Comparison of ENCODE assay signal across 13 cellular contexts in genomic region chr3:40313975-40314860, GRCh38. TPM values are rescaled to one million over a fixed set of nuclear protein-coding genes. Genes with fewer than 3 reads are reported as not detected.
A peak's percentile ranks its signal among the peaks of the same experiment; 100 is the strongest.
DNase-seq lines count a peak whose midpoint lies in the region; ATAC-seq and TF ChIP-seq lines count a peak whose summit lies in the region.
"Had no signal": no experiment of that assay in that cellular context is flagged by ENCODE, and none has a peak within 500 bp of the region (broad histone marks: within the 10 kb centered on the region; RNA-seq: fewer than 3 reads in every experiment).

No MANE protein-coding gene starts in this region.

- ATAC-seq in GM19328 (IDR thresholded peaks at IDR 0.05; ENCODE audit: unreplicated experiment) = no peak

- CTCF ChIA-PET in activated naive CD4-positive, alpha-beta T cell treated with anti-CD3 and anti-CD28 coated beads, Interleukin-2, amount 10 ng/mL, durations not matched to agents 7 days and 5 days (lab: Charles Lee) = interaction anchor here (0.7 to 8.3 kb wide), 4 partner anchors 13 to 123 kb away, joined by 3 to 90 read pairs (median 3); no protein-coding TSS in a partner anchor

- peak overlapping the region; percentile 11 to 24 for H3K27ac ChIP-seq in coronary artery
- peak overlapping the region in 1 of 2 donors; percentile 26 for H3K27ac ChIP-seq in uterus

- no peak overlapping the region for H3K27ac Mint-ChIP-seq in activated naive CD4-positive, alpha-beta T cell treated with anti-CD3 and anti-CD28 coated beads, Interleukin-2, amount 10 ng/mL, durations not matched to agents 7 days and 5 days

- H3K4me1 ChIP-seq in uterus = no peaks in the 10 kb centered on the region

- TF ChIP-seq POLR2A in GM15510 (IDR thresholded peaks at IDR 0.05; ENCODE audit: borderline replicate concordance, extremely low read depth, insufficient read length) = peak; percentile 3
- no peak for TF ChIP-seq POLR2A in uterus (IDR thresholded peaks at IDR 0.05)

- DNase-seq in Ammon's horn (ENCODE audit: low spot score) (peak; percentile 10), coronary artery (ENCODE audit: low spot score) (no peak), midbrain (lab: John Stamatoyannopoulos, UW) (peak; percentile 8), uterus (no peak), COLO668 (lab: John Stamatoyannopoulos, UW; ENCODE audit: unreplicated experiment) (no peak)
- no peak for DNase-seq in activated naive CD4-positive, alpha-beta T cell treated with anti-CD3 and anti-CD28 coated beads, Interleukin-2, amount 10 ng/mL, durations not matched to agents 7 days and 5 days
- DNase-seq: effector memory CD4-positive, alpha-beta T cell; islet precursor cell; NCI-H774 had no signal

- H3K4me3 Mint-ChIP-seq in activated naive CD4-positive, alpha-beta T cell treated with anti-CD3 and anti-CD28 coated beads, Interleukin-2, amount 10 ng/mL, durations not matched to agents 7 days and 5 days = no peak overlapping the region

- intact Hi-C loops in uterus (cut with DNase I; ENCODE audit: low total_unique reads) = loop anchor here (10.0 kb wide), 1 partner anchor 141 kb away; the partner anchor contains the start of gene RPL14

- H3K9me3 Mint-ChIP-seq in activated naive CD4-positive, alpha-beta T cell treated with anti-CD3 and anti-CD28 coated beads, Interleukin-2, amount 10 ng/mL, durations not matched to agents 7 days and 5 days = no peaks in the 10 kb centered on the region
- H3K9me3 Mint-ChIP-seq: IgD-negative memory B cell had no signal

- H3K4me1 Mint-ChIP-seq in activated naive CD4-positive, alpha-beta T cell treated with anti-CD3 and anti-CD28 coated beads, Interleukin-2, amount 10 ng/mL, durations not matched to agents 7 days and 5 days = peaks cover 16% of the 10 kb centered on the region

- no peaks in the 10 kb centered on the region for H3K9me3 ChIP-seq in uterus

- no peak overlapping the region for H3K4me3 ChIP-seq in coronary artery
- H3K4me3 ChIP-seq in uterus = no peak overlapping the region
- H3K4me3 ChIP-seq: skin epidermis had no signal

- no peaks in the 10 kb centered on the region for H3K27me3 ChIP-seq in uterus

- H3K36me3 ChIP-seq in uterus = no peaks in the 10 kb centered on the region

- H3K27me3 Mint-ChIP-seq in activated naive CD4-positive, alpha-beta T cell treated with anti-CD3 and anti-CD28 coated beads, Interleukin-2, amount 10 ng/mL, durations not matched to agents 7 days and 5 days = no peaks in the 10 kb centered on the region
- H3K27me3 Mint-ChIP-seq: IgD-negative memory B cell had no signal

- TF ChIP-seq CTCF in coronary artery (IDR thresholded peaks at IDR 0.05) (no peak), uterus (IDR thresholded peaks at IDR 0.05) (no peak)

- H3K36me3 Mint-ChIP-seq in activated naive CD4-positive, alpha-beta T cell treated with anti-CD3 and anti-CD28 coated beads, Interleukin-2, amount 10 ng/mL, durations not matched to agents 7 days and 5 days = peaks cover 32% of the 10 kb centered on the region
- H3K36me3 Mint-ChIP-seq: IgD-negative memory B cell had no signal

RNA-seq across cellular contexts. Expression of gene EIF1B, which starts 4.7 kb away (rescaled TPM):
- total RNA-seq in uterus = 10 to 100 TPM; 18.5 to 68.7 (median 30.7) TPM

Comparison
In these comparisons a context has a peak if more than half of its experiments do, and no peak if none do; other contexts are left out.
1. DNase-seq: peak in Ammon's horn (single experiment) and midbrain (single experiment); none in coronary artery (single experiment), uterus (0 of 2), COLO668 (single experiment) and activated naive CD4-positive, alpha-beta T cell treated with anti-CD3 and anti-CD28 coated beads, Interleukin-2, amount 10 ng/mL, durations not matched to agents 7 days and 5 days (single experiment).